8 cellular contexts compared by ENCODE assay signal in genomic region chr20:35541783-35542662, GRCh38. TPM values are rescaled to one million over a fixed set of nuclear protein-coding genes. Genes with fewer than 3 reads are reported as not detected.
DNase-seq lines count a peak whose midpoint lies in the region; ATAC-seq, FAIRE-seq and TF ChIP-seq lines count a peak whose summit lies in the region.

ERGIC3 (plus strand) TSS chr20:35542078; CDS start chr20:35542098, 20 bp downstream.

- TF ChIP-seq EP300 in A549 (IDR thresholded peaks at IDR 0.05), result no peak

- TF ChIP-seq CTCF in A549 (IDR thresholded peaks at IDR 0.05), result no peak
- no peak for TF ChIP-seq CTCF in VCaP (conservative IDR thresholded peaks at IDR 0.05)
- peak in 1 of 3 donors; percentile 17 for TF ChIP-seq CTCF in breast epithelium (IDR thresholded peaks at IDR 0.05)

- H3K9me3 ChIP-seq in A549, result no peaks in the 10 kb centered on the region
- no peaks in the 10 kb centered on the region for H3K9me3 ChIP-seq in breast epithelium
- H3K9me3 ChIP-seq in iPS-20b (ENCODE audit: insufficient read depth, low read depth, low read length), result no peaks in the 10 kb centered on the region
- no peaks in the 10 kb centered on the region for H3K9me3 ChIP-seq in small intestine (ENCODE audit: control insufficient read depth, low read depth)

- no peaks in the 10 kb centered on the region for H3K27me3 ChIP-seq in breast epithelium
- H3K27me3 ChIP-seq in iPS-20b (ENCODE audit: insufficient read depth, low read length), result no peaks in the 10 kb centered on the region
- H3K27me3 ChIP-seq in small intestine (ENCODE audit: control insufficient read depth in 2 of 2, insufficient read depth in 2 of 2, low read length in 2 of 2), result no peaks in the 10 kb centered on the region

- no peak for TF ChIP-seq RAD21 in A549 (conservative IDR thresholded peaks at IDR 0.05 in 1 of 2, IDR thresholded peaks at IDR 0.05 in 1 of 2)

- CTCF ChIA-PET in A549 (lab: Yijun Ruan, JAX), result interaction anchor here (1.0 to 3.0 kb wide), 7 partner anchors 9 to 412 kb away, joined by 3 to 8 read pairs (median 4); partner anchors contain the start of gene SCAND1

- 20% methylated on average over 28 of the region's 57 CpGs for WGBS in A549 (ENCODE audit: missing lambda C conversion rate)
- WGBS in small intestine, 3 donors, result 4 to 10% (median 5%) methylated on average over 47 to 57 of the region's 57 CpGs

- FAIRE-seq in A549 (lab: Jason Lieb, UNC), result no peak
- FAIRE-seq in small intestine (lab: Jason Lieb, UNC), result no peak

- H3K4me3 ChIP-seq in A549 (peak within 1 kb of the TSS; percentile 99), breast epithelium (peak within 1 kb of the TSS; percentile 74 to 98 (median 92)), iPS-20b (ENCODE audit: low read length) (peak within 1 kb of the TSS; percentile 97), small intestine (ENCODE audit: low read depth in 1 of 2, low read length in 2 of 2) (peak within 1 kb of the TSS; percentile 72 to 88)

- peak within 1 kb of the TSS; percentile 88 for H3K4me2 ChIP-seq in A549

- ATAC-seq in A549, result peak; percentile 98
- peak; percentile 95 for ATAC-seq in GM18868 (IDR thresholded peaks at IDR 0.05; ENCODE audit: unreplicated experiment)
- peak; percentile 89 for ATAC-seq in HG03108 (IDR thresholded peaks at IDR 0.05; ENCODE audit: unreplicated experiment)

- intact Hi-C loops in breast epithelium (cut with DNase I; ENCODE audit: low total_unique reads), result no loop called here

- H3K27ac ChIP-seq in A549, result peak within 1 kb of the TSS; percentile 97 to 99
- peak within 1 kb of the TSS; percentile 79 for H3K27ac ChIP-seq in VCaP
- peak within 1 kb of the TSS; percentile 86 to 88 for H3K27ac ChIP-seq in breast epithelium
- peak within 1 kb of the TSS; percentile 90 for H3K27ac ChIP-seq in iPS-20b (ENCODE audit: low read length)
- H3K27ac ChIP-seq in small intestine (ENCODE audit: low read depth in 1 of 2, low read length in 1 of 2), result peak within 1 kb of the TSS; percentile 82 to 86

- DNase-seq in A549 (ENCODE audit: low read depth in 1 of 2, low spot score in 1 of 2) (peak; percentile 73 to 96), NCI-H2227 (lab: John Stamatoyannopoulos, UW; ENCODE audit: unreplicated experiment) (peak; percentile 98), breast epithelium (ENCODE audit: low spot score in 2 of 2) (peak; percentile 95 to 97), small intestine (peak; percentile 96)

- POLR2A ChIA-PET in A549 (lab: Yijun Ruan, JAX), result interaction anchor here (0.6 to 1.3 kb wide), 5 partner anchors 26 to 412 kb away, joined by 3 to 6 read pairs (median 3); partner anchors contain the start of gene SCAND1

- TF ChIP-seq POLR2A in A549 (IDR thresholded peaks at IDR 0.05; ENCODE audit: low read length) (peak; percentile 69), breast epithelium (IDR thresholded peaks at IDR 0.05) (peak; percentile 22)

- H3K4me1 ChIP-seq in A549 (peaks cover 8% of the 10 kb centered on the region; the same call in 2 of the 3 replicates), breast epithelium (no peaks in the 10 kb centered on the region), iPS-20b (ENCODE audit: insufficient read depth, low read length) (peaks cover 10% of the 10 kb centered on the region), small intestine (ENCODE audit: control insufficient read depth in 2 of 2, insufficient read depth in 1 of 2, low read depth in 1 of 2, low read length in 1 of 2) (peaks cover 3 to 9% of the 10 kb centered on the region in 2 donors)

- H3K9ac ChIP-seq in iPS-20b (ENCODE audit: low read depth, low read length), result peak within 1 kb of the TSS; percentile 94

- H3K36me3 ChIP-seq in breast epithelium, result no peaks in the 10 kb centered on the region
- peaks cover 33% of the 10 kb centered on the region for H3K36me3 ChIP-seq in iPS-20b (ENCODE audit: insufficient read depth, low read depth, low read length)
- H3K36me3 ChIP-seq in small intestine (ENCODE audit: control insufficient read depth in 2 of 2, insufficient read depth in 2 of 2, low read length in 2 of 2), result no peaks in the 10 kb centered on the region

TF ChIP-seq in A549, 52 proteins besides CTCF, POLR2A, EP300 and RAD21:
- TF ChIP-seq JUN (IDR thresholded peaks at IDR 0.05), result peak in 1 of 2 experiments; percentile 74; a peak in 2 of 5 replicates
- TF ChIP-seq MYC (IDR thresholded peaks at IDR 0.05; ENCODE audit: borderline replicate concordance, low read length), result 0 out of 2 replicates have a peak, but pooled peaks have one; percentile 43
- TF ChIP-seq, protein P1, sequence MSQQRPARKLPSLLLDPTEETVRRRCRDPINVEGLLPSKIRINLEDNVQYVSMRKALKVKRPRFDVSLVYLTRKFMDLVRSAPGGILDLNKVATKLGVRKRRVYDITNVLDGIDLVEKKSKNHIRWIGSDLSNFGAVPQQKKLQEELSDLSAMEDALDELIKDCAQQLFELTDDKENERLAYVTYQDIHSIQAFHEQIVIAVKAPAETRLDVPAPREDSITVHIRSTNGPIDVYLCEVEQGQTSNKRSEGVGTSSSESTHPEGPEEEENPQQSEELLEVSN (IDR thresholded peaks at IDR 0.05; ENCODE audit: borderline replicate concordance, low read depth), result peak; percentile 94
- TF ChIP-seq, protein P2, sequence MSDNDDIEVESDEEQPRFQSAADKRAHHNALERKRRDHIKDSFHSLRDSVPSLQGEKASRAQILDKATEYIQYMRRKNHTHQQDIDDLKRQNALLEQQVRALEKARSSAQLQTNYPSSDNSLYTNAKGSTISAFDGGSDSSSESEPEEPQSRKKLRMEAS (IDR thresholded peaks at IDR 0.05), result peak; percentile 91
- TF ChIP-seq PHF8 (IDR thresholded peaks at IDR 0.05; ENCODE audit: borderline replicate concordance, low read depth), result peak; percentile 93
- no peak for TF ChIP-seq HOXA7 (CRISPR knock-in tag; IDR thresholded peaks at IDR 0.05)
- no peak for TF ChIP-seq ZSCAN20 (CRISPR knock-in tag; IDR thresholded peaks at IDR 0.05)

RNA-seq across cellular contexts. Expression of gene ERGIC3, which starts in this region (rescaled TPM):
- polyA plus RNA-seq in A549 (2011; rRNA removed) (343 and 379 TPM in 2 replicates), A549 (2017; fragmentation: RNase III; extraction: RNeasy Plus Mini Kit Qiagen cat#74134 plus additional on column Dnase treatment) (228 to 252 TPM (median 239 TPM) in 3 replicates), small intestine (100 to 1,000 TPM; 198 to 242 (median 209) TPM)
- 344 and 384 TPM in 2 replicates for polyA plus RNA-seq in A549 (2012; cell fraction: cytosol; rRNA removed)
- polyA plus RNA-seq in A549 (2012; cell fraction: nucleus; rRNA removed), result 391 and 438 TPM in 2 replicates
- 249 and 328 TPM in 2 replicates for polyA minus RNA-seq in A549 (2011; rRNA and poly(A)+ RNA removed)
- 100 to 1,000 TPM; 221 to 243 (median 239) TPM for total RNA-seq in breast epithelium

Comparison
In these comparisons a context has a peak if more than half of its experiments do, and no peak if none do; other contexts are left out.
1. Peak in every context shown above with its lines: DNase-seq, ATAC-seq, H3K4me3 ChIP-seq and H3K27ac ChIP-seq.